Comparison of ENCODE assay signal across 14 cellular contexts in the genomic region with DNA sequence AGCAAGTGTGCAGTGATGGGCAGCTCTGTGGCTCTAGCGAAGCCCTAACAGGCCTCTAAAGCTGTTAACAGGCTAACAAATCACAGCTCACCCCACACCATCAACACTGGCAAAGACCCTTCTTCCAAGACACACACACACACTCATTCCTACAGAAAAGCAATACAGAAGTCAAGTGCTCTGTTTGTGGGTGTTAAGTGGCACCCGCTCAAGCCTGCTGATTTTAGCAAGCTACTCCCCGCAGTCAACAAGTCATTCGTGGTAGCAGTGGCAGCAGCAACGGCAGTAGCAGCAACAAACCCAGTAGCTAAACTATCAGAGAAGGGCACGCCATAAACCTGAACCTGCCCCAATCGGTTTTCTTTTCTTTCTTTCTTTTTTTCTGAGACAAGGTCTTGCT.
DNase-seq lines count a peak whose midpoint lies in the region; ATAC-seq and TF ChIP-seq lines count a peak whose summit lies in the region.
"Had no signal": no experiment of that assay in that cellular context is flagged by ENCODE, and none has a peak within 500 bp of the region (broad histone marks: within the 10 kb centered on the region; RNA-seq: fewer than 3 reads in every experiment).

No MANE protein-coding gene starts in this region.

- H3K79me2 ChIP-seq in DND-41 (ENCODE audit: insufficient read depth, low read length) (0 out of 2 replicates have a peak, but pooled peaks cover 3% of the 10 kb centered on the region), GM23248 (ENCODE audit: insufficient read depth) (no peaks in the 10 kb centered on the region)

- H3K4me1 Mint-ChIP-seq in CD14-positive monocyte = peaks cover 49% of the 10 kb centered on the region
- peaks cover 89% of the 10 kb centered on the region for H3K4me1 Mint-ChIP-seq in activated CD8-positive, alpha-beta T cell treated with anti-CD3 and anti-CD28 coated beads for 36 hours (ENCODE audit: low read depth)
- H3K4me1 Mint-ChIP-seq in natural killer cell = peaks cover 61 to 71% of the 10 kb centered on the region in 2 donors

- H2AFZ ChIP-seq in DND-41 (ENCODE audit: low read depth, low read length) (no peak overlapping the region), GM23248 (no peak overlapping the region)
- H2AFZ ChIP-seq: GM23338 had no signal

- H3K9me3 Mint-ChIP-seq in CD14-positive monocyte = no peaks in the 10 kb centered on the region
- no peaks in the 10 kb centered on the region for H3K9me3 Mint-ChIP-seq in activated CD8-positive, alpha-beta T cell treated with anti-CD3 and anti-CD28 coated beads for 36 hours
- no peaks in the 10 kb centered on the region for H3K9me3 Mint-ChIP-seq in natural killer cell
- H3K9me3 Mint-ChIP-seq: GM23338 had no signal

- peak overlapping the region; percentile 86 for H3K27ac ChIP-seq in DND-41 (ENCODE audit: low read length)
- H3K27ac ChIP-seq in GM23248 = no peak overlapping the region

- H3K27me3 Mint-ChIP-seq in CD14-positive monocyte (ENCODE audit: low read depth in 3 of 3) = peaks cover 0 to 1% (median 0%) of the 10 kb centered on the region in 3 donors
- no peaks in the 10 kb centered on the region for H3K27me3 Mint-ChIP-seq in activated CD8-positive, alpha-beta T cell treated with anti-CD3 and anti-CD28 coated beads for 36 hours
- H3K27me3 Mint-ChIP-seq in natural killer cell (ENCODE audit: low read depth in 2 of 2) = no peaks in the 10 kb centered on the region

- H3K36me3 ChIP-seq in DND-41 (ENCODE audit: insufficient read depth, low read length) = peaks cover 94% of the 10 kb centered on the region
- H3K36me3 ChIP-seq in GM23248 (ENCODE audit: low read depth) = no peaks in the 10 kb centered on the region

- peaks cover 23% of the 10 kb centered on the region for H3K4me1 ChIP-seq in DND-41 (ENCODE audit: insufficient read depth, low read length)
- no peaks in the 10 kb centered on the region for H3K4me1 ChIP-seq in GM23248 (ENCODE audit: insufficient read depth)

- peaks cover 6% of the 10 kb centered on the region; the same call in 1 of the 2 replicates for H4K20me1 ChIP-seq in DND-41 (ENCODE audit: insufficient read depth, low read length)
- no peaks in the 10 kb centered on the region for H4K20me1 ChIP-seq in GM23248 (ENCODE audit: insufficient read depth)

- no peaks in the 10 kb centered on the region for H3K9me3 ChIP-seq in DND-41 (ENCODE audit: insufficient read depth, low read length, severe bottlenecking)
- H3K9me3 ChIP-seq in GM23248 (ENCODE audit: low read depth) = no peaks in the 10 kb centered on the region
- H3K9me3 ChIP-seq: testis had no signal

- H3K27me3 ChIP-seq in DND-41 (ENCODE audit: insufficient read depth, low read length, poor library complexity) (no peaks in the 10 kb centered on the region), GM23248 (replicated peaks; ENCODE audit: insufficient read depth) (peaks cover 14% of the 10 kb centered on the region; the same call in 1 of the 2 replicates)
- H3K27me3 ChIP-seq: dorsolateral prefrontal cortex, testis had no signal

- in situ Hi-C loops in GM23248 (cut with MboI) = no loop called here

- H3K36me3 Mint-ChIP-seq in CD14-positive monocyte = peaks cover 73 to 93% of the 10 kb centered on the region in 2 donors
- peaks cover 63% of the 10 kb centered on the region for H3K36me3 Mint-ChIP-seq in activated CD8-positive, alpha-beta T cell treated with anti-CD3 and anti-CD28 coated beads for 36 hours (ENCODE audit: low read depth)
- no peaks in the 10 kb centered on the region for H3K36me3 Mint-ChIP-seq in natural killer cell

- CTCF ChIA-PET in activated CD8-positive, alpha-beta T cell treated with anti-CD3 and anti-CD28 coated beads for 36 hours (lab: Charles Lee) = interaction anchor here (0.7 to 13.8 kb wide), 10 partner anchors 10 to 180 kb away, joined by 3 to 183 read pairs (median 10); a partner anchor contains a TSS

- no peak overlapping the region for H3K9ac ChIP-seq in DND-41 (ENCODE audit: low read depth, low read length)
- no peak overlapping the region for H3K9ac ChIP-seq in GM23248

- 71 to 75% methylated on average over 7 of the region's 7 CpGs for WGBS in GM23248 (ENCODE audit: low coverage in 1 of 2, low lambda C conversion rate in 2 of 2, missing lambda C conversion rate in 2 of 2), 2 experiments

- ATAC-seq in DND-41 (ENCODE audit: insufficient read depth, low read depth) = no peak
- ATAC-seq in activated CD8-positive, alpha-beta T cell treated with anti-CD3 and anti-CD28 coated beads for 36 hours = no peak
- ATAC-seq in natural killer cell = peak; percentile 38 to 52 (median 46)
- ATAC-seq in GM18861 (IDR thresholded peaks at IDR 0.05; ENCODE audit: unreplicated experiment) = no peak
- ATAC-seq: GM23338 had no signal

- DNase-seq in CD14-positive monocyte (ENCODE audit: low spot score) (no peak), DND-41 (no peak), natural killer cell (peak; percentile 51), retina (no peak), GM23248 (no peak)
- peak; percentile 37 for DNase-seq in activated CD8-positive, alpha-beta T cell treated with anti-CD3 and anti-CD28 coated beads for 36 hours
- no peak for DNase-seq in stimulated activated CD4-positive, alpha-beta T cell treated with anti-CD3 and anti-CD28 coated beads, Interleukin-2, amount 100 ng/mL, for 24 hours
- DNase-seq: activated CD4-positive, alpha-beta T cell treated with anti-CD3 and anti-CD28 coated beads, Interleukin-2, amount 50 U/mL, for 4 hours; dorsolateral prefrontal cortex; NCI-H2029 treated with DMSO at 0.1 percent for 48 hours; SW 1271; testis had no signal

- H3K27ac Mint-ChIP-seq in CD14-positive monocyte (peak overlapping the region; percentile 95 to 99 (median 99)), natural killer cell (peak overlapping the region; percentile 100)
- H3K27ac Mint-ChIP-seq in activated CD8-positive, alpha-beta T cell treated with anti-CD3 and anti-CD28 coated beads for 36 hours = peak overlapping the region; percentile 100
- H3K27ac Mint-ChIP-seq: GM23338 had no signal

- no peaks in the 10 kb centered on the region for H3K9me2 ChIP-seq in GM23248 (ENCODE audit: insufficient read depth)

- H3K4me3 Mint-ChIP-seq in CD14-positive monocyte (no peak overlapping the region), natural killer cell (peak overlapping the region; percentile 55)
- peak overlapping the region; percentile 79 for H3K4me3 Mint-ChIP-seq in activated CD8-positive, alpha-beta T cell treated with anti-CD3 and anti-CD28 coated beads for 36 hours
- H3K4me3 Mint-ChIP-seq: GM23338 had no signal

- intact Hi-C loops in CD14-positive monocyte (cut with micrococcal nuclease) = loop anchor here in 1 of 2 donors (10.0 kb wide), 1 partner anchor 170 kb away; no protein-coding TSS in a partner anchor
- intact Hi-C loops in activated CD8-positive, alpha-beta T cell treated with anti-CD3 and anti-CD28 coated beads for 36 hours (cut with micrococcal nuclease) = no loop called here
- intact Hi-C loops in natural killer cell (cut with micrococcal nuclease) = loop anchor here (1.0 to 2.0 kb wide), 2 partner anchors 25 to 50 kb away; no protein-coding TSS in a partner anchor

- no peak for TF ChIP-seq CTCF in CD14-positive monocyte (IDR thresholded peaks at IDR 0.05)
- TF ChIP-seq CTCF in DND-41 (IDR thresholded peaks at IDR 0.05; ENCODE audit: borderline replicate concordance, extremely low read depth, low read length, poor library complexity, severe bottlenecking) = no peak
- TF ChIP-seq CTCF in activated CD8-positive, alpha-beta T cell treated with anti-CD3 and anti-CD28 coated beads for 36 hours (IDR thresholded peaks at IDR 0.05) = no peak
- no peak for TF ChIP-seq CTCF in natural killer cell (IDR thresholded peaks at IDR 0.05)

- POLR2A ChIA-PET in activated CD8-positive, alpha-beta T cell treated with anti-CD3 and anti-CD28 coated beads for 36 hours (lab: Charles Lee) = interaction anchor here (0.8 to 10.5 kb wide), 11 partner anchors 13 to 90 kb away, joined by 3 to 137 read pairs (median 5); a partner anchor contains a TSS

- no peak overlapping the region for H3K4me3 ChIP-seq in DND-41 (ENCODE audit: low read depth in 1 of 2, low read length in 2 of 2)
- H3K4me3 ChIP-seq in GM23248 = no peak overlapping the region
- H3K4me3 ChIP-seq: GM23338, testis had no signal

- no peaks in the 10 kb centered on the region for H3F3A ChIP-seq in GM23248 (ENCODE audit: insufficient read depth)

- H3K4me2 ChIP-seq in DND-41 (ENCODE audit: insufficient read depth, low read length) = no peak overlapping the region
- no peak overlapping the region for H3K4me2 ChIP-seq in GM23248 (ENCODE audit: unreplicated experiment)
- H3K4me2 ChIP-seq: GM23338 had no signal

Comparison
In these comparisons a context has a peak if more than half of its experiments do, and no peak if none do; other contexts are left out.
1. DNase-seq: peak in activated CD8-positive, alpha-beta T cell treated with anti-CD3 and anti-CD28 coated beads for 36 hours (single experiment) and natural killer cell (single experiment); none in CD14-positive monocyte (single experiment), DND-41 (single experiment), stimulated activated CD4-positive, alpha-beta T cell treated with anti-CD3 and anti-CD28 coated beads, Interleukin-2, amount 100 ng/mL, for 24 hours (0 of 2), retina (single experiment) and GM23248 (single experiment).
2. H3K4me3 Mint-ChIP-seq: peak in activated CD8-positive, alpha-beta T cell treated with anti-CD3 and anti-CD28 coated beads for 36 hours (single experiment) and natural killer cell (single experiment); none in CD14-positive monocyte (0 of 2).
3. ATAC-seq: peak in natural killer cell (3 of 3); none in DND-41 (single experiment), activated CD8-positive, alpha-beta T cell treated with anti-CD3 and anti-CD28 coated beads for 36 hours (single experiment) and GM18861 (single experiment).
4. Peak in every context shown above with its lines, with median percentiles within 50 percentile points of each other: H3K27ac Mint-ChIP-seq.